18 cellular contexts compared by ENCODE assay signal in genomic region chr1:109960745-109961094, GRCh38. TPM values are rescaled to one million over a fixed set of nuclear protein-coding genes. Genes with fewer than 3 reads are reported as not detected.
A peak's percentile ranks its signal among the peaks of the same experiment; 100 is the strongest.
DNase-seq lines count a peak whose midpoint lies in the region; ATAC-seq and TF ChIP-seq lines count a peak whose summit lies in the region.
"Had no signal": no experiment of that assay in that cellular context is flagged by ENCODE, and none has a peak within 500 bp of the region (broad histone marks: within the 10 kb centered on the region; RNA-seq: fewer than 3 reads in every experiment).

No MANE protein-coding gene starts in this region.

- H3K9me3 ChIP-seq in adipocyte (ENCODE audit: control insufficient read depth, low read length) (peaks cover 3% of the 10 kb centered on the region), mesenchymal stem cell (ENCODE audit: control insufficient read depth, low read length) (no peaks in the 10 kb centered on the region)
- H3K9me3 ChIP-seq: HAP-1, neutrophil, transverse colon had no signal

- peak overlapping the region in 1 of 2 experiments; percentile 83 for H3K18ac ChIP-seq in mesenchymal stem cell (ENCODE audit: low read depth in 1 of 2, low read length in 2 of 2)

- H3K36me3 Mint-ChIP-seq in HFFc6 (ENCODE audit: low read depth), result peaks cover 9% of the 10 kb centered on the region
- H3K36me3 Mint-ChIP-seq: CD4-positive, CD25-positive, alpha-beta regulatory T cell; stimulated activated naive B cell treated with anti-CD40 and anti-IgM and Interleukin-4, amounts not matched to agents 10 μg/mL and 1 μg/mL and 100 μg/mL, for 72 hours had no signal

- H3K27me3 ChIP-seq in adipocyte (replicated peaks; ENCODE audit: control insufficient read depth, insufficient read depth, low read length), result no peaks in the 10 kb centered on the region
- no peaks in the 10 kb centered on the region for H3K27me3 ChIP-seq in mesenchymal stem cell (ENCODE audit: control insufficient read depth in 1 of 2, insufficient read depth in 1 of 2, low read length in 2 of 2)
- H3K27me3 ChIP-seq in H7 (ENCODE audit: control insufficient read depth, insufficient read depth, low read length), result peaks cover 8% of the 10 kb centered on the region; the same call in 1 of the 2 replicates
- H3K27me3 ChIP-seq: neutrophil, transverse colon had no signal

- no peak overlapping the region for H2AK5ac ChIP-seq in mesenchymal stem cell (ENCODE audit: low read length, severe bottlenecking)

- H3K9ac ChIP-seq in adipocyte (ENCODE audit: low read length), result peak overlapping the region; percentile 45
- no peak overlapping the region for H3K9ac ChIP-seq in mesenchymal stem cell (ENCODE audit: low read length)

- H2AFZ ChIP-seq in mesenchymal stem cell (ENCODE audit: low read depth, low read length), result no peak overlapping the region

- H4K8ac ChIP-seq in mesenchymal stem cell (ENCODE audit: low read length), result no peak overlapping the region

- H2BK120ac ChIP-seq in mesenchymal stem cell (ENCODE audit: low read depth, low read length), result peak overlapping the region; percentile 92

- peak overlapping the region; percentile 2; the same call in 1 of the 2 replicates for H3K27ac Mint-ChIP-seq in HFFc6
- H3K27ac Mint-ChIP-seq: activated CD4-positive, alpha-beta T cell treated with anti-CD3 and anti-CD28 coated beads, Interleukin-2, amount 10 ng/mL, durations not matched to agents 7 days and 5 days; CD4-positive, CD25-positive, alpha-beta regulatory T cell; stimulated activated naive B cell treated with anti-CD40 and anti-IgM and Interleukin-4, amounts not matched to agents 10 μg/mL and 1 μg/mL and 100 μg/mL, for 72 hours had no signal

- no peak overlapping the region for H3K4me2 ChIP-seq in mesenchymal stem cell (ENCODE audit: low read length, poor library complexity, severe bottlenecking)

- ATAC-seq in GM21717 (IDR thresholded peaks at IDR 0.05; ENCODE audit: unreplicated experiment), result no peak
- ATAC-seq: stimulated activated naive B cell treated with anti-CD40 and anti-IgM and Interleukin-4, amounts not matched to agents 10 μg/mL and 1 μg/mL and 100 μg/mL, for 72 hours had no signal

- no peak overlapping the region for H3K4me3 Mint-ChIP-seq in HFFc6
- H3K4me3 Mint-ChIP-seq: activated CD4-positive, alpha-beta T cell treated with anti-CD3 and anti-CD28 coated beads, Interleukin-2, amount 10 ng/mL, durations not matched to agents 7 days and 5 days; CD4-positive, CD25-positive, alpha-beta regulatory T cell; stimulated activated naive B cell treated with anti-CD40 and anti-IgM and Interleukin-4, amounts not matched to agents 10 μg/mL and 1 μg/mL and 100 μg/mL, for 72 hours had no signal

- no peak overlapping the region for H2BK12ac ChIP-seq in mesenchymal stem cell (ENCODE audit: low read length in 2 of 2)

- H3K4me1 ChIP-seq in adipocyte (ENCODE audit: control insufficient read depth, insufficient read depth, low read length) (peaks cover 26% of the 10 kb centered on the region), mesenchymal stem cell (ENCODE audit: control insufficient read depth, insufficient read depth, low read depth, low read length) (peaks cover 6% of the 10 kb centered on the region)

- no peak overlapping the region for H2BK5ac ChIP-seq in mesenchymal stem cell (ENCODE audit: low read depth, low read length, poor library complexity, severe bottlenecking)

- peak overlapping the region; percentile 94 for H3K27ac ChIP-seq in 22Rv1
- H3K27ac ChIP-seq in mesenchymal stem cell (ENCODE audit: low read length, poor library complexity, severe bottlenecking), result peak overlapping the region; percentile 95
- H3K27ac ChIP-seq: HL-60, neutrophil had no signal

- no peaks in the 10 kb centered on the region for H3K9me3 Mint-ChIP-seq in HFFc6
- H3K9me3 Mint-ChIP-seq: activated CD4-positive, alpha-beta T cell treated with anti-CD3 and anti-CD28 coated beads, Interleukin-2, amount 10 ng/mL, durations not matched to agents 7 days and 5 days had no signal

- no peak for DNase-seq in HFFc6
- no peak for DNase-seq in adipocyte (ENCODE audit: low read depth)
- no peak for DNase-seq in mesenchymal stem cell
- no peak for DNase-seq in middle frontal gyrus (ENCODE audit: extremely low spot score, low spot score)
- no peak for DNase-seq in effector CD8-positive, alpha-beta T cell (lab: John Stamatoyannopoulos, UW)
- no peak for DNase-seq in H7
- DNase-seq: activated CD4-positive, alpha-beta T cell treated with anti-CD3 and anti-CD28 coated beads, Interleukin-2, amount 10 ng/mL, durations not matched to agents 7 days and 5 days; activated naive CD4-positive, alpha-beta T cell treated with Interleukin-2 at 50 U/mL for 16 hours; CD4-positive, CD25-positive, alpha-beta regulatory T cell; NCI-H524 treated with DMSO at 0.1 percent for 48 hours; stimulated activated naive B cell treated with anti-CD40 and anti-IgM and Interleukin-4, amounts not matched to agents 10 μg/mL and 1 μg/mL and 100 μg/mL, for 72 hours; SW 1271; transverse colon had no signal

- no peak overlapping the region for H3K14ac ChIP-seq in mesenchymal stem cell (ENCODE audit: low read length in 2 of 2)

- H3K36me3 ChIP-seq in adipocyte (ENCODE audit: control insufficient read depth, insufficient read depth, low read length, severe bottlenecking) (no peaks in the 10 kb centered on the region), mesenchymal stem cell (ENCODE audit: control insufficient read depth in 1 of 2, insufficient read depth in 2 of 2, low read depth in 1 of 2, low read length in 2 of 2) (no peaks in the 10 kb centered on the region), H7 (replicated peaks; ENCODE audit: control insufficient read depth, insufficient read depth, low read length) (no peaks in the 10 kb centered on the region)
- H3K36me3 ChIP-seq: HAP-1, neutrophil, transverse colon had no signal

- no peak overlapping the region for H2BK15ac ChIP-seq in mesenchymal stem cell (ENCODE audit: low read depth, poor library complexity, severe bottlenecking)

- H3K4ac ChIP-seq in mesenchymal stem cell (ENCODE audit: low read depth in 1 of 2, low read length in 2 of 2), result no peak overlapping the region

- no peaks in the 10 kb centered on the region for H3K27me3 Mint-ChIP-seq in HFFc6 (ENCODE audit: insufficient read depth)

- no peaks in the 10 kb centered on the region for H3K79me1 ChIP-seq in mesenchymal stem cell (replicated peaks; ENCODE audit: low read length, poor library complexity, severe bottlenecking)

- H3K4me1 Mint-ChIP-seq in HFFc6 (ENCODE audit: low read depth), result peaks cover 47% of the 10 kb centered on the region
- H3K4me1 Mint-ChIP-seq: activated CD4-positive, alpha-beta T cell treated with anti-CD3 and anti-CD28 coated beads, Interleukin-2, amount 10 ng/mL, durations not matched to agents 7 days and 5 days; CD4-positive, CD25-positive, alpha-beta regulatory T cell; stimulated activated naive B cell treated with anti-CD40 and anti-IgM and Interleukin-4, amounts not matched to agents 10 μg/mL and 1 μg/mL and 100 μg/mL, for 72 hours had no signal

- 42% methylated on average over 1 of the region's 1 CpG for WGBS in mesenchymal stem cell

- H4K91ac ChIP-seq in mesenchymal stem cell (ENCODE audit: low read length), result no peak overlapping the region

- no peak overlapping the region for H3K23ac ChIP-seq in mesenchymal stem cell (ENCODE audit: low read length in 2 of 2)

- H3K4me3 ChIP-seq in adipocyte (ENCODE audit: low read length) (peak overlapping the region; percentile 12), mesenchymal stem cell (ENCODE audit: insufficient read depth in 1 of 2, low read depth in 1 of 2, low read length in 2 of 2) (no peak overlapping the region), H7 (ENCODE audit: insufficient read depth, low read depth, low read length) (no peak overlapping the region)
- H3K4me3 ChIP-seq: HAP-1, transverse colon had no signal

- TF ChIP-seq CTCF in 22Rv1 (IDR thresholded peaks at IDR 0.05) (no peak), HFFc6 (IDR thresholded peaks at IDR 0.05) (no peak)

RNA-seq across cellular contexts. Expression of gene AHCYL1, which starts 23.8 kb away (rescaled TPM):
- 10 to 100 TPM; 73.4 to 87.1 (median 74.7) TPM for total RNA-seq in HFFc6 (2021; fragmentation: NEBNext Ultra II Directional; extraction: Animal tissue kit (Norgen Biotek cat#: 25700))
- 84.2 TPM for polyA plus RNA-seq in mesenchymal stem cell (2013, experiment 1 of 2)
- polyA plus RNA-seq in mesenchymal stem cell (2013, experiment 2 of 2), result 86.4 TPM
- 49.1 and 54.3 TPM in 2 replicates for total RNA-seq in H7 (2014; rRNA removed; shearing (Covaris generic))

RNA-seq across cellular contexts. Expression of gene CSF1, which starts 50.1 kb away (rescaled TPM):
- 10 to 100 TPM; 28.7 to 79.3 (median 72.4) TPM for total RNA-seq in HFFc6 (2021; fragmentation: NEBNext Ultra II Directional; extraction: Animal tissue kit (Norgen Biotek cat#: 25700))
- 111 TPM for polyA plus RNA-seq in mesenchymal stem cell (2013, experiment 1 of 2)
- polyA plus RNA-seq in mesenchymal stem cell (2013, experiment 2 of 2), result 109 TPM
- 5.5 and 6.9 TPM in 2 replicates for total RNA-seq in H7 (2014; rRNA removed; shearing (Covaris generic))
